Comparison of ENCODE assay signal across 8 cellular contexts in genomic region chr19:34639491-34640085, GRCh38. TPM values are rescaled to one million over a fixed set of nuclear protein-coding genes. Genes with fewer than 3 reads are reported as not detected.
DNase-seq lines count a peak whose midpoint lies in the region; ATAC-seq, FAIRE-seq and TF ChIP-seq lines count a peak whose summit lies in the region.

No MANE protein-coding gene starts in this region.

- no peak overlapping the region for H3K9ac ChIP-seq in SU-DHL-6 (ENCODE audit: low read length)
- no peak overlapping the region for H3K9ac ChIP-seq in astrocyte (ENCODE audit: low read length)

- no peak for ATAC-seq in GM18520 (IDR thresholded peaks at IDR 0.05; ENCODE audit: unreplicated experiment)
- no peak for ATAC-seq in HG03159 (IDR thresholded peaks at IDR 0.05; ENCODE audit: unreplicated experiment)

- H3K9me2 ChIP-seq in SU-DHL-6 (replicated peaks; ENCODE audit: insufficient read depth, low read length) = no peaks in the 10 kb centered on the region

- no peaks in the 10 kb centered on the region for H3F3A ChIP-seq in SU-DHL-6 (ENCODE audit: insufficient read depth)

- peaks cover 12% of the 10 kb centered on the region for H3K36me3 Mint-ChIP-seq in astrocyte (ENCODE audit: low read depth, unreplicated experiment)

- no peaks in the 10 kb centered on the region for H4K20me1 ChIP-seq in SU-DHL-6 (ENCODE audit: low read depth, low read length)
- no peaks in the 10 kb centered on the region for H4K20me1 ChIP-seq in astrocyte (ENCODE audit: insufficient read depth, low read length)

- no peak overlapping the region for H3K4me2 ChIP-seq in SU-DHL-6 (ENCODE audit: low read depth, low read length, poor library complexity, severe bottlenecking)
- no peak overlapping the region for H3K4me2 ChIP-seq in astrocyte (ENCODE audit: low read length)

- H3K79me2 ChIP-seq in SU-DHL-6 (ENCODE audit: insufficient read depth, low read length) (no peaks in the 10 kb centered on the region), astrocyte (ENCODE audit: insufficient read depth, low read length) (no peaks in the 10 kb centered on the region)

- H3K36me3 ChIP-seq in SU-DHL-6 (ENCODE audit: low read length) (no peaks in the 10 kb centered on the region), astrocyte (ENCODE audit: insufficient read depth, low read length) (no peaks in the 10 kb centered on the region)

- H3K27ac ChIP-seq in SU-DHL-6 (ENCODE audit: low read depth, low read length) (no peak overlapping the region), astrocyte (ENCODE audit: low read depth, low read length) (no peak overlapping the region)

- no peaks in the 10 kb centered on the region for H3K27me3 ChIP-seq in SU-DHL-6 (ENCODE audit: low read length)
- no peaks in the 10 kb centered on the region for H3K27me3 ChIP-seq in astrocyte (ENCODE audit: insufficient read depth, low read length)

- no peaks in the 10 kb centered on the region for H3K27me3 Mint-ChIP-seq in astrocyte (ENCODE audit: low read depth, unreplicated experiment)

- H3K4me1 ChIP-seq in astrocyte (ENCODE audit: insufficient read depth, low read length) = no peaks in the 10 kb centered on the region

- H2AFZ ChIP-seq in SU-DHL-6 (ENCODE audit: low read depth, low read length, severe bottlenecking) = no peak overlapping the region
- H2AFZ ChIP-seq in astrocyte (ENCODE audit: low read depth, low read length) = no peak overlapping the region

- no peaks in the 10 kb centered on the region for H3K4me1 Mint-ChIP-seq in astrocyte (ENCODE audit: low read depth, unreplicated experiment)

- H3K27ac Mint-ChIP-seq in astrocyte (ENCODE audit: unreplicated experiment) = no peak overlapping the region

- no peak overlapping the region for H3K4me3 Mint-ChIP-seq in astrocyte (ENCODE audit: unreplicated experiment)

- peaks cover 5% of the 10 kb centered on the region for H3K9me3 Mint-ChIP-seq in astrocyte (ENCODE audit: unreplicated experiment)

- peaks cover 8% of the 10 kb centered on the region; the same call in 1 of the 2 replicates for H3K9me3 ChIP-seq in SU-DHL-6 (ENCODE audit: insufficient read depth, low read length)
- peaks cover 14% of the 10 kb centered on the region for H3K9me3 ChIP-seq in astrocyte (ENCODE audit: insufficient read depth, low read depth, low read length)

- DNase-seq in GM03348 (ENCODE audit: low spot score) (peak; percentile 68), NCI-H1092 (lab: John Stamatoyannopoulos, UW) (peak; percentile 54), astrocyte (ENCODE audit: low read depth) (peak; percentile 20), iPS-NIHi11 (ENCODE audit: low spot score) (peak; percentile 42)
- peak; percentile 26 to 35 for DNase-seq in stimulated activated CD4-positive, alpha-beta T cell treated with anti-CD3 and anti-CD28 coated beads, Interleukin-1b, Interleukin-23, amount 100 ng/mL, for 1 hour (ENCODE audit: low read depth in 2 of 2)

- FAIRE-seq in astrocyte (lab: Jason Lieb, UNC) = peak; percentile 32

- TF ChIP-seq CTCF in SU-DHL-6 (IDR thresholded peaks at IDR 0.05; ENCODE audit: insufficient read depth, low read length, poor library complexity, severe bottlenecking) (peak; percentile 82), astrocyte (IDR thresholded peaks at IDR 0.05; ENCODE audit: insufficient read depth, low read depth, low read length) (peak; percentile 29)

- H3K4me3 ChIP-seq in SU-DHL-6 (ENCODE audit: insufficient read depth, low read length, poor library complexity, severe bottlenecking) (no peak overlapping the region), astrocyte (ENCODE audit: insufficient read depth, low read depth, low read length) (no peak overlapping the region)

RNA-seq across cellular contexts. Expression of gene SCGB2B2, which starts 37.4 kb away (rescaled TPM):
- total RNA-seq in astrocyte = 0.14 and 0.31 TPM in 2 replicates

RNA-seq across cellular contexts. Expression of gene ZNF302, which starts 37.9 kb away (rescaled TPM):
- 14.8 and 16.5 TPM in 2 replicates for total RNA-seq in astrocyte
